1 cellular context compared by ENCODE assay signal in the genomic region with DNA sequence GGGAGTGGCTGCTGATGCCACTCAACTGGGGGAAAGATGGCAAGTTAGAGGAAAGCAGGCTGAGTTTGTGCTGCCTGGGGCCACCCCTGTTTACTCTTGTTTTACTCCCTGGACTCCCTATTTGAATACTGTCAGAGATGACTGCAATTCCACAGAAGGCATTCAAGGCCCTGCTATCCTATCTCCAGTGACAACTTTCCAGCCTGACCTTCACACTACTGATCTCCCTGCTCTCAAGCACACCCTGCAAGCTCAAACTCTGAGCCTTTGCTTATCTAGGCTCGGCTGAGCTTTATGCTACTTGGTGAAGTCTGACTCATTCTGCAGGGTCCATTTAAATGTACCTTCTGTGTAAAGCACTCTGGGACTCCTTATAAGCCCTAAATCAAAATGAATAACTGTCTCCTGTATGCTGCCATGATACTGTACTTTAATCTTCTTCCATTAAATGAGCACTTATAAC.
TF ChIP-seq lines count a peak whose summit lies in the region.

No MANE protein-coding gene starts in this region.

TF ChIP-seq in HepG2, 621 proteins besides CTCF, POLR2A, EP300 and RAD21 (continued from another document and continues in another):
- TF ChIP-seq, protein P1, sequence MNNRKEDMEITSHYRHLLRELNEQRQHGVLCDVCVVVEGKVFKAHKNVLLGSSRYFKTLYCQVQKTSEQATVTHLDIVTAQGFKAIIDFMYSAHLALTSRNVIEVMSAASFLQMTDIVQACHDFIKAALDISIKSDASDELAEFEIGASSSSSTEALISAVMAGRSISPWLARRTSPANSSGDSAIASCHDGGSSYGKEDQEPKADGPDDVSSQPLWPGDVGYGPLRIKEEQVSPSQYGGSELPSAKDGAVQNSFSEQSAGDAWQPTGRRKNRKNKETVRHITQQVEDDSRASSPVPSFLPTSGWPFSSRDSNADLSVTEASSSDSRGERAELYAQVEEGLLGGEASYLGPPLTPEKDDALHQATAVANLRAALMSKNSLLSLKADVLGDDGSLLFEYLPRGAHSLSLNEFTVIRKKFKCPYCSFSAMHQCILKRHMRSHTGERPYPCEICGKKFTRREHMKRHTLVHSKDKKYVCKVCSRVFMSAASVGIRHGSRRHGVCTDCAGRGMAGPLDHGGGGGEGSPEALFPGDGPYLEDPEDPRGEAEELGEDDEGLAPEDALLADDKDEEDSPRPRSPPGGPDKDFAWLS (CRISPR knock-in tag; IDR thresholded peaks at IDR 0.05; ENCODE audit: borderline replicate concordance): no peak
- TF ChIP-seq, protein P2, sequence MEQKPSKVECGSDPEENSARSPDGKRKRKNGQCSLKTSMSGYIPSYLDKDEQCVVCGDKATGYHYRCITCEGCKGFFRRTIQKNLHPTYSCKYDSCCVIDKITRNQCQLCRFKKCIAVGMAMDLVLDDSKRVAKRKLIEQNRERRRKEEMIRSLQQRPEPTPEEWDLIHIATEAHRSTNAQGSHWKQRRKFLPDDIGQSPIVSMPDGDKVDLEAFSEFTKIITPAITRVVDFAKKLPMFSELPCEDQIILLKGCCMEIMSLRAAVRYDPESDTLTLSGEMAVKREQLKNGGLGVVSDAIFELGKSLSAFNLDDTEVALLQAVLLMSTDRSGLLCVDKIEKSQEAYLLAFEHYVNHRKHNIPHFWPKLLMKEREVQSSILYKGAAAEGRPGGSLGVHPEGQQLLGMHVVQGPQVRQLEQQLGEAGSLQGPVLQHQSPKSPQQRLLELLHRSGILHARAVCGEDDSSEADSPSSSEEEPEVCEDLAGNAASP (CRISPR knock-in tag; IDR thresholded peaks at IDR 0.05; ENCODE audit: borderline replicate concordance): peak; percentile 43; the same call in 1 of the 2 replicates
- TF ChIP-seq, protein P3, sequence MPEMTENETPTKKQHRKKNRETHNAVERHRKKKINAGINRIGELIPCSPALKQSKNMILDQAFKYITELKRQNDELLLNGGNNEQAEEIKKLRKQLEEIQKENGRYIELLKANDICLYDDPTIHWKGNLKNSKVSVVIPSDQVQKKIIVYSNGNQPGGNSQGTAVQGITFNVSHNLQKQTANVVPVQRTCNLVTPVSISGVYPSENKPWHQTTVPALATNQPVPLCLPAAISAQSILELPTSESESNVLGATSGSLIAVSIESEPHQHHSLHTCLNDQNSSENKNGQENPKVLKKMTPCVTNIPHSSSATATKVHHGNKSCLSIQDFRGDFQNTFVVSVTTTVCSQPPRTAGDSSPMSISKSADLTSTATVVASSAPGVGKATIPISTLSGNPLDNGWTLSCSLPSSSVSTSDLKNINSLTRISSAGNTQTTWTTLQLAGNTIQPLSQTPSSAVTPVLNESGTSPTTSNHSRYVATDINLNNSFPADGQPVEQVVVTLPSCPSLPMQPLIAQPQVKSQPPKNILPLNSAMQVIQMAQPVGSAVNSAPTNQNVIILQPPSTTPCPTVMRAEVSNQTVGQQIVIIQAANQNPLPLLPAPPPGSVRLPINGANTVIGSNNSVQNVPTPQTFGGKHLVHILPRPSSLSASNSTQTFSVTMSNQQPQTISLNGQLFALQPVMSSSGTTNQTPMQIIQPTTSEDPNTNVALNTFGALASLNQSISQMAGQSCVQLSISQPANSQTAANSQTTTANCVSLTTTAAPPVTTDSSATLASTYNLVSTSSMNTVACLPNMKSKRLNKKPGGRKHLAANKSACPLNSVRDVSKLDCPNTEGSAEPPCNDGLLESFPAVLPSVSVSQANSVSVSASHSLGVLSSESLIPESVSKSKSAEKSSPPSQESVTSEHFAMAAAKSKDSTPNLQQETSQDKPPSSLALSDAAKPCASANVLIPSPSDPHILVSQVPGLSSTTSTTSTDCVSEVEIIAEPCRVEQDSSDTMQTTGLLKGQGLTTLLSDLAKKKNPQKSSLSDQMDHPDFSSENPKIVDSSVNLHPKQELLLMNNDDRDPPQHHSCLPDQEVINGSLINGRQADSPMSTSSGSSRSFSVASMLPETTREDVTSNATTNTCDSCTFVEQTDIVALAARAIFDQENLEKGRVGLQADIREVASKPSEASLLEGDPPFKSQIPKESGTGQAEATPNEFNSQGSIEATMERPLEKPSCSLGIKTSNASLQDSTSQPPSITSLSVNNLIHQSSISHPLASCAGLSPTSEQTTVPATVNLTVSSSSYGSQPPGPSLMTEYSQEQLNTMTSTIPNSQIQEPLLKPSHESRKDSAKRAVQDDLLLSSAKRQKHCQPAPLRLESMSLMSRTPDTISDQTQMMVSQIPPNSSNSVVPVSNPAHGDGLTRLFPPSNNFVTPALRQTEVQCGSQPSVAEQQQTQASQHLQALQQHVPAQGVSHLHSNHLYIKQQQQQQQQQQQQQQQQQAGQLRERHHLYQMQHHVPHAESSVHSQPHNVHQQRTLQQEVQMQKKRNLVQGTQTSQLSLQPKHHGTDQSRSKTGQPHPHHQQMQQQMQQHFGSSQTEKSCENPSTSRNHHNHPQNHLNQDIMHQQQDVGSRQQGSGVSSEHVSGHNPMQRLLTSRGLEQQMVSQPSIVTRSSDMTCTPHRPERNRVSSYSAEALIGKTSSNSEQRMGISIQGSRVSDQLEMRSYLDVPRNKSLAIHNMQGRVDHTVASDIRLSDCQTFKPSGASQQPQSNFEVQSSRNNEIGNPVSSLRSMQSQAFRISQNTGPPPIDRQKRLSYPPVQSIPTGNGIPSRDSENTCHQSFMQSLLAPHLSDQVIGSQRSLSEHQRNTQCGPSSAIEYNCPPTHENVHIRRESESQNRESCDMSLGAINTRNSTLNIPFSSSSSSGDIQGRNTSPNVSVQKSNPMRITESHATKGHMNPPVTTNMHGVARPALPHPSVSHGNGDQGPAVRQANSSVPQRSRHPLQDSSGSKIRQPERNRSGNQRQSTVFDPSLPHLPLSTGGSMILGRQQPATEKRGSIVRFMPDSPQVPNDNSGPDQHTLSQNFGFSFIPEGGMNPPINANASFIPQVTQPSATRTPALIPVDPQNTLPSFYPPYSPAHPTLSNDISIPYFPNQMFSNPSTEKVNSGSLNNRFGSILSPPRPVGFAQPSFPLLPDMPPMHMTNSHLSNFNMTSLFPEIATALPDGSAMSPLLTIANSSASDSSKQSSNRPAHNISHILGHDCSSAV (CRISPR knock-in tag; IDR thresholded peaks at IDR 0.05; ENCODE audit: borderline replicate concordance): no peak
- no peak for TF ChIP-seq ZC3H13 (CRISPR knock-in tag; IDR thresholded peaks at IDR 0.05)
- no peak for TF ChIP-seq MZF1 (CRISPR knock-in tag; IDR thresholded peaks at IDR 0.05; ENCODE audit: borderline replicate concordance)
- TF ChIP-seq, protein P4, sequence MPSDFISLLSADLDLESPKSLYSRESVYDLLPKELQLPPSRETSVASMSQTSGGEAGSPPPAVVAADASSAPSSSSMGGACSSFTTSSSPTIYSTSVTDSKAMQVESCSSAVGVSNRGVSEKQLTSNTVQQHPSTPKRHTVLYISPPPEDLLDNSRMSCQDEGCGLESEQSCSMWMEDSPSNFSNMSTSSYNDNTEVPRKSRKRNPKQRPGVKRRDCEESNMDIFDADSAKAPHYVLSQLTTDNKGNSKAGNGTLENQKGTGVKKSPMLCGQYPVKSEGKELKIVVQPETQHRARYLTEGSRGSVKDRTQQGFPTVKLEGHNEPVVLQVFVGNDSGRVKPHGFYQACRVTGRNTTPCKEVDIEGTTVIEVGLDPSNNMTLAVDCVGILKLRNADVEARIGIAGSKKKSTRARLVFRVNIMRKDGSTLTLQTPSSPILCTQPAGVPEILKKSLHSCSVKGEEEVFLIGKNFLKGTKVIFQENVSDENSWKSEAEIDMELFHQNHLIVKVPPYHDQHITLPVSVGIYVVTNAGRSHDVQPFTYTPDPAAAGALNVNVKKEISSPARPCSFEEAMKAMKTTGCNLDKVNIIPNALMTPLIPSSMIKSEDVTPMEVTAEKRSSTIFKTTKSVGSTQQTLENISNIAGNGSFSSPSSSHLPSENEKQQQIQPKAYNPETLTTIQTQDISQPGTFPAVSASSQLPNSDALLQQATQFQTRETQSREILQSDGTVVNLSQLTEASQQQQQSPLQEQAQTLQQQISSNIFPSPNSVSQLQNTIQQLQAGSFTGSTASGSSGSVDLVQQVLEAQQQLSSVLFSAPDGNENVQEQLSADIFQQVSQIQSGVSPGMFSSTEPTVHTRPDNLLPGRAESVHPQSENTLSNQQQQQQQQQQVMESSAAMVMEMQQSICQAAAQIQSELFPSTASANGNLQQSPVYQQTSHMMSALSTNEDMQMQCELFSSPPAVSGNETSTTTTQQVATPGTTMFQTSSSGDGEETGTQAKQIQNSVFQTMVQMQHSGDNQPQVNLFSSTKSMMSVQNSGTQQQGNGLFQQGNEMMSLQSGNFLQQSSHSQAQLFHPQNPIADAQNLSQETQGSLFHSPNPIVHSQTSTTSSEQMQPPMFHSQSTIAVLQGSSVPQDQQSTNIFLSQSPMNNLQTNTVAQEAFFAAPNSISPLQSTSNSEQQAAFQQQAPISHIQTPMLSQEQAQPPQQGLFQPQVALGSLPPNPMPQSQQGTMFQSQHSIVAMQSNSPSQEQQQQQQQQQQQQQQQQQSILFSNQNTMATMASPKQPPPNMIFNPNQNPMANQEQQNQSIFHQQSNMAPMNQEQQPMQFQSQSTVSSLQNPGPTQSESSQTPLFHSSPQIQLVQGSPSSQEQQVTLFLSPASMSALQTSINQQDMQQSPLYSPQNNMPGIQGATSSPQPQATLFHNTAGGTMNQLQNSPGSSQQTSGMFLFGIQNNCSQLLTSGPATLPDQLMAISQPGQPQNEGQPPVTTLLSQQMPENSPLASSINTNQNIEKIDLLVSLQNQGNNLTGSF (CRISPR knock-in tag; IDR thresholded peaks at IDR 0.05): no peak
- TF ChIP-seq, protein P5, sequence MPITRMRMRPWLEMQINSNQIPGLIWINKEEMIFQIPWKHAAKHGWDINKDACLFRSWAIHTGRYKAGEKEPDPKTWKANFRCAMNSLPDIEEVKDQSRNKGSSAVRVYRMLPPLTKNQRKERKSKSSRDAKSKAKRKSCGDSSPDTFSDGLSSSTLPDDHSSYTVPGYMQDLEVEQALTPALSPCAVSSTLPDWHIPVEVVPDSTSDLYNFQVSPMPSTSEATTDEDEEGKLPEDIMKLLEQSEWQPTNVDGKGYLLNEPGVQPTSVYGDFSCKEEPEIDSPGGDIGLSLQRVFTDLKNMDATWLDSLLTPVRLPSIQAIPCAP (CRISPR knock-in tag; IDR thresholded peaks at IDR 0.05; ENCODE audit: low read depth): no peak
- TF ChIP-seq EED (CRISPR knock-in tag; IDR thresholded peaks at IDR 0.05): no peak
- TF ChIP-seq JDP2 (CRISPR knock-in tag; IDR thresholded peaks at IDR 0.05; ENCODE audit: borderline replicate concordance): no peak
- TF ChIP-seq ZNF772 (CRISPR knock-in tag; IDR thresholded peaks at IDR 0.05): no peak
- TF ChIP-seq ZFP1 (CRISPR knock-in tag; IDR thresholded peaks at IDR 0.05): no peak
- TF ChIP-seq ZNF781 (CRISPR knock-in tag; IDR thresholded peaks at IDR 0.05; ENCODE audit: borderline replicate concordance, not compliant biosample characterization): no peak
- TF ChIP-seq ZNF879 (CRISPR knock-in tag; IDR thresholded peaks at IDR 0.05): no peak
- no peak for TF ChIP-seq CEBPB (IDR thresholded peaks at IDR 0.05; ENCODE audit: borderline replicate concordance, low read depth, low read length)
- no peak for TF ChIP-seq RFX3 (CRISPR knock-in tag; IDR thresholded peaks at IDR 0.05)
- TF ChIP-seq ZNF589 (CRISPR knock-in tag; conservative IDR thresholded peaks at IDR 0.05): no peak
- 0 out of 2 replicates have a peak, but pooled peaks have one; percentile 55 for TF ChIP-seq MEIS2 (CRISPR knock-in tag; IDR thresholded peaks at IDR 0.05)
- TF ChIP-seq, protein P6, sequence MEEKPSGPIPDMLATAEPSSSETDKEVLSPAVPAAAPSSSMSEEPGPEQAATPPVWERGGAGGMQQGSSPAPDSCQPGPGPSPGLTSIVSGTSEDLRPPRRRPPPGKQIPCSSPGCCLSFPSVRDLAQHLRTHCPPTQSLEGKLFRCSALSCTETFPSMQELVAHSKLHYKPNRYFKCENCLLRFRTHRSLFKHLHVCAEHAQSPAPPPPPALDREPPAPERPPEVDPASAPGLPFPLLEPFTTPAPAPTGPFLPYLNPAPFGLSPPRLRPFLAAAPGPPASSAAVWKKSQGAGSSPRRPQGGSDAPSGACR (CRISPR knock-in tag; IDR thresholded peaks at IDR 0.05): no peak
- peak; percentile 24; the same call in 1 of the 2 replicates for TF ChIP-seq STAG1 (CRISPR knock-in tag; IDR thresholded peaks at IDR 0.05)
- TF ChIP-seq KDM4B (CRISPR knock-in tag; IDR thresholded peaks at IDR 0.05): no peak
- peak in 1 of 2 experiments; percentile 35; a peak in 1 of 4 replicates for TF ChIP-seq KLF16 (CRISPR knock-in tag; IDR thresholded peaks at IDR 0.05)
- no peak for TF ChIP-seq PCBP2 (optimal IDR thresholded peaks at IDR 0.05; ENCODE audit: low read depth, low read length, poor library complexity, severe bottlenecking)
- peak; percentile 48 for TF ChIP-seq ZMYM3 (CRISPR knock-in tag; IDR thresholded peaks at IDR 0.05)
- no peak for TF ChIP-seq ZNF225 (CRISPR knock-in tag; IDR thresholded peaks at IDR 0.05)
- peak; percentile 91 for TF ChIP-seq ZNF292 (CRISPR knock-in tag; IDR thresholded peaks at IDR 0.05; ENCODE audit: borderline replicate concordance, low read depth)
- TF ChIP-seq ISX (CRISPR knock-in tag; conservative IDR thresholded peaks at IDR 0.05): no peak
- TF ChIP-seq, protein P7, sequence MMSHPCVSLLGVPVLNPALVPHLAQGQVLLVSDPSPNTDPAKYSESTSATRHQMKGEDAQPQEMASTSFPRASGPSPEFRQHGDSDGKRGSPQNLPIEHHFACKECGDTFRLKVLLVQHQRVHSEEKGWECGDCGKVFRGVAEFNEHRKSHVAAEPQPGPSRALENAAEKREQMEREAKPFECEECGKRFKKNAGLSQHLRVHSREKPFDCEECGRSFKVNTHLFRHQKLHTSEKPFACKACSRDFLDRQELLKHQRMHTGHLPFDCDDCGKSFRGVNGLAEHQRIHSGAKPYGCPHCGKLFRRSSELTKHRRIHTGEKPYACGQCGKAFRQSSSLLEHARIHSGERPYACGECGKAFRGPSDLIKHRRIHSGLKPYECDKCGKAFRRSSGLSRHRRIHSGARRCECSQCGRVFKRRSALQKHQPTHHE (CRISPR knock-in tag; IDR thresholded peaks at IDR 0.05; ENCODE audit: borderline replicate concordance): no peak
- TF ChIP-seq, protein P8, sequence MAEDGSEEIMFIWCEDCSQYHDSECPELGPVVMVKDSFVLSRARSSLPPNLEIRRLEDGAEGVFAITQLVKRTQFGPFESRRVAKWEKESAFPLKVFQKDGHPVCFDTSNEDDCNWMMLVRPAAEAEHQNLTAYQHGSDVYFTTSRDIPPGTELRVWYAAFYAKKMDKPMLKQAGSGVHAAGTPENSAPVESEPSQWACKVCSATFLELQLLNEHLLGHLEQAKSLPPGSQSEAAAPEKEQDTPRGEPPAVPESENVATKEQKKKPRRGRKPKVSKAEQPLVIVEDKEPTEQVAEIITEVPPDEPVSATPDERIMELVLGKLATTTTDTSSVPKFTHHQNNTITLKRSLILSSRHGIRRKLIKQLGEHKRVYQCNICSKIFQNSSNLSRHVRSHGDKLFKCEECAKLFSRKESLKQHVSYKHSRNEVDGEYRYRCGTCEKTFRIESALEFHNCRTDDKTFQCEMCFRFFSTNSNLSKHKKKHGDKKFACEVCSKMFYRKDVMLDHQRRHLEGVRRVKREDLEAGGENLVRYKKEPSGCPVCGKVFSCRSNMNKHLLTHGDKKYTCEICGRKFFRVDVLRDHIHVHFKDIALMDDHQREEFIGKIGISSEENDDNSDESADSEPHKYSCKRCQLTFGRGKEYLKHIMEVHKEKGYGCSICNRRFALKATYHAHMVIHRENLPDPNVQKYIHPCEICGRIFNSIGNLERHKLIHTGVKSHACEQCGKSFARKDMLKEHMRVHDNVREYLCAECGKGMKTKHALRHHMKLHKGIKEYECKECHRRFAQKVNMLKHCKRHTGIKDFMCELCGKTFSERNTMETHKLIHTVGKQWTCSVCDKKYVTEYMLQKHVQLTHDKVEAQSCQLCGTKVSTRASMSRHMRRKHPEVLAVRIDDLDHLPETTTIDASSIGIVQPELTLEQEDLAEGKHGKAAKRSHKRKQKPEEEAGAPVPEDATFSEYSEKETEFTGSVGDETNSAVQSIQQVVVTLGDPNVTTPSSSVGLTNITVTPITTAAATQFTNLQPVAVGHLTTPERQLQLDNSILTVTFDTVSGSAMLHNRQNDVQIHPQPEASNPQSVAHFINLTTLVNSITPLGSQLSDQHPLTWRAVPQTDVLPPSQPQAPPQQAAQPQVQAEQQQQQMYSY (CRISPR knock-in tag; IDR thresholded peaks at IDR 0.05): no peak
